In the genomic region with DNA sequence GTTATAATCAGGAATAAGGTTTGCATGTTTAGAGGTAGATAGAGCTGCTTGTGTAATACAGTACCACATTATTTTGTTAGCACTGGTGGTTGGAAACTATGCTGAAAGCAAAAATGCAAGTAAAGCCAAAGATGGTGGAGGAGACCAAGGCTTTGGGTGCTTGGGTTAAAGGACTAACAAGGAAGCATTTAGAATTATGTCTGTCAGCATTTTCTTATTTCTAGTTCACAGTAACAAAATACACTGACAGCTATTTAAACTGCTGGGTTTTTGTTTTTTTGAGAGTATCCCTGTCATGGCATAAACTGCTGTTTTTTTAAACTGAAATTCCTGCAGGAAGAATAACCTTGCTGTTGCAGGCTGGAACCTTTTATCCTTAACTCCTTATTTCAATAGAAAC, we compare ENCODE assay signal across 2 cellular contexts.
A peak's percentile ranks its signal among the peaks of the same experiment; 100 is the strongest.
TF ChIP-seq lines count a peak whose summit lies in the region.

No MANE protein-coding gene starts in this region.

TF ChIP-seq in IMR-90, 13 proteins besides CTCF, POLR2A, EP300 and RAD21:
- peak; percentile 70 for TF ChIP-seq MAFK (IDR thresholded peaks at IDR 0.05; ENCODE audit: low read depth, low read length)
- no peak for TF ChIP-seq MXI1 (IDR thresholded peaks at IDR 0.05; ENCODE audit: borderline replicate concordance, low read depth, low read length)

TF ChIP-seq in K562, 482 proteins besides CTCF, POLR2A, EP300 and RAD21:
- TF ChIP-seq LEF1 (IDR thresholded peaks at IDR 0.05) = no peak
- TF ChIP-seq MAFG (tag; conservative IDR thresholded peaks at IDR 0.05) = peak; percentile 41; the same call in 1 of the 2 replicates
- no peak for TF ChIP-seq NFRKB (IDR thresholded peaks at IDR 0.05; ENCODE audit: low read depth)
- no peak for TF ChIP-seq ZNF134 (CRISPR knock-in tag; conservative IDR thresholded peaks at IDR 0.05)
- TF ChIP-seq C11orf30 (IDR thresholded peaks at IDR 0.05; ENCODE audit: low read depth) = peak; percentile 60
- TF ChIP-seq ZNF316 (IDR thresholded peaks at IDR 0.05) = peak; percentile 77
- TF ChIP-seq SOX6 (IDR thresholded peaks at IDR 0.05) = no peak
- TF ChIP-seq TEAD4 (IDR thresholded peaks at IDR 0.05; ENCODE audit: low read length) = no peak
- no peak for TF ChIP-seq TEAD4 (CRISPR knock-in tag; IDR thresholded peaks at IDR 0.05; ENCODE audit: borderline replicate concordance)
- no peak for TF ChIP-seq ZNF311 (CRISPR knock-in tag; IDR thresholded peaks at IDR 0.05)
- TF ChIP-seq CEBPG (CRISPR knock-in tag; IDR thresholded peaks at IDR 0.05) = no peak
- no peak for TF ChIP-seq CEBPG (tag; conservative IDR thresholded peaks at IDR 0.05 in 1 of 2, IDR thresholded peaks at IDR 0.05 in 1 of 2)
- TF ChIP-seq, protein P1, sequence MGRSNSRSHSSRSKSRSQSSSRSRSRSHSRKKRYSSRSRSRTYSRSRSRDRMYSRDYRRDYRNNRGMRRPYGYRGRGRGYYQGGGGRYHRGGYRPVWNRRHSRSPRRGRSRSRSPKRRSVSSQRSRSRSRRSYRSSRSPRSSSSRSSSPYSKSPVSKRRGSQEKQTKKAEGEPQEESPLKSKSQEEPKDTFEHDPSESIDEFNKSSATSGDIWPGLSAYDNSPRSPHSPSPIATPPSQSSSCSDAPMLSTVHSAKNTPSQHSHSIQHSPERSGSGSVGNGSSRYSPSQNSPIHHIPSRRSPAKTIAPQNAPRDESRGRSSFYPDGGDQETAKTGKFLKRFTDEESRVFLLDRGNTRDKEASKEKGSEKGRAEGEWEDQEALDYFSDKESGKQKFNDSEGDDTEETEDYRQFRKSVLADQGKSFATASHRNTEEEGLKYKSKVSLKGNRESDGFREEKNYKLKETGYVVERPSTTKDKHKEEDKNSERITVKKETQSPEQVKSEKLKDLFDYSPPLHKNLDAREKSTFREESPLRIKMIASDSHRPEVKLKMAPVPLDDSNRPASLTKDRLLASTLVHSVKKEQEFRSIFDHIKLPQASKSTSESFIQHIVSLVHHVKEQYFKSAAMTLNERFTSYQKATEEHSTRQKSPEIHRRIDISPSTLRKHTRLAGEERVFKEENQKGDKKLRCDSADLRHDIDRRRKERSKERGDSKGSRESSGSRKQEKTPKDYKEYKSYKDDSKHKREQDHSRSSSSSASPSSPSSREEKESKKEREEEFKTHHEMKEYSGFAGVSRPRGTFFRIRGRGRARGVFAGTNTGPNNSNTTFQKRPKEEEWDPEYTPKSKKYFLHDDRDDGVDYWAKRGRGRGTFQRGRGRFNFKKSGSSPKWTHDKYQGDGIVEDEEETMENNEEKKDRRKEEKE (IDR thresholded peaks at IDR 0.05; ENCODE audit: borderline replicate concordance in 1 of 2, control insufficient read depth in 1 of 2, low read depth in 2 of 2, low read length in 1 of 2) = no peak
- TF ChIP-seq CSDE1 (IDR thresholded peaks at IDR 0.05) = no peak
- TF ChIP-seq FUS (optimal IDR thresholded peaks at IDR 0.05; ENCODE audit: low read depth, low read length) = no peak
- TF ChIP-seq, protein P2, sequence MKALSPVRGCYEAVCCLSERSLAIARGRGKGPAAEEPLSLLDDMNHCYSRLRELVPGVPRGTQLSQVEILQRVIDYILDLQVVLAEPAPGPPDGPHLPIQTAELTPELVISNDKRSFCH (CRISPR knock-in tag; IDR thresholded peaks at IDR 0.05) = no peak
- TF ChIP-seq, protein P2 (tag; IDR thresholded peaks at IDR 0.05) = no peak
- TF ChIP-seq KDM5B (IDR thresholded peaks at IDR 0.05; ENCODE audit: insufficient replicate concordance, low read depth, low read length) = no peak
- TF ChIP-seq BCL6 (CRISPR knock-in tag; IDR thresholded peaks at IDR 0.05) = no peak
- no peak for TF ChIP-seq NFXL1 (CRISPR knock-in tag; IDR thresholded peaks at IDR 0.05)
- no peak for TF ChIP-seq NFYB (IDR thresholded peaks at IDR 0.05; ENCODE audit: extremely low read depth, insufficient read length)
- TF ChIP-seq SREBF1 (IDR thresholded peaks at IDR 0.05; ENCODE audit: borderline replicate concordance, low read depth, low read length) = no peak
- TF ChIP-seq, protein P3, sequence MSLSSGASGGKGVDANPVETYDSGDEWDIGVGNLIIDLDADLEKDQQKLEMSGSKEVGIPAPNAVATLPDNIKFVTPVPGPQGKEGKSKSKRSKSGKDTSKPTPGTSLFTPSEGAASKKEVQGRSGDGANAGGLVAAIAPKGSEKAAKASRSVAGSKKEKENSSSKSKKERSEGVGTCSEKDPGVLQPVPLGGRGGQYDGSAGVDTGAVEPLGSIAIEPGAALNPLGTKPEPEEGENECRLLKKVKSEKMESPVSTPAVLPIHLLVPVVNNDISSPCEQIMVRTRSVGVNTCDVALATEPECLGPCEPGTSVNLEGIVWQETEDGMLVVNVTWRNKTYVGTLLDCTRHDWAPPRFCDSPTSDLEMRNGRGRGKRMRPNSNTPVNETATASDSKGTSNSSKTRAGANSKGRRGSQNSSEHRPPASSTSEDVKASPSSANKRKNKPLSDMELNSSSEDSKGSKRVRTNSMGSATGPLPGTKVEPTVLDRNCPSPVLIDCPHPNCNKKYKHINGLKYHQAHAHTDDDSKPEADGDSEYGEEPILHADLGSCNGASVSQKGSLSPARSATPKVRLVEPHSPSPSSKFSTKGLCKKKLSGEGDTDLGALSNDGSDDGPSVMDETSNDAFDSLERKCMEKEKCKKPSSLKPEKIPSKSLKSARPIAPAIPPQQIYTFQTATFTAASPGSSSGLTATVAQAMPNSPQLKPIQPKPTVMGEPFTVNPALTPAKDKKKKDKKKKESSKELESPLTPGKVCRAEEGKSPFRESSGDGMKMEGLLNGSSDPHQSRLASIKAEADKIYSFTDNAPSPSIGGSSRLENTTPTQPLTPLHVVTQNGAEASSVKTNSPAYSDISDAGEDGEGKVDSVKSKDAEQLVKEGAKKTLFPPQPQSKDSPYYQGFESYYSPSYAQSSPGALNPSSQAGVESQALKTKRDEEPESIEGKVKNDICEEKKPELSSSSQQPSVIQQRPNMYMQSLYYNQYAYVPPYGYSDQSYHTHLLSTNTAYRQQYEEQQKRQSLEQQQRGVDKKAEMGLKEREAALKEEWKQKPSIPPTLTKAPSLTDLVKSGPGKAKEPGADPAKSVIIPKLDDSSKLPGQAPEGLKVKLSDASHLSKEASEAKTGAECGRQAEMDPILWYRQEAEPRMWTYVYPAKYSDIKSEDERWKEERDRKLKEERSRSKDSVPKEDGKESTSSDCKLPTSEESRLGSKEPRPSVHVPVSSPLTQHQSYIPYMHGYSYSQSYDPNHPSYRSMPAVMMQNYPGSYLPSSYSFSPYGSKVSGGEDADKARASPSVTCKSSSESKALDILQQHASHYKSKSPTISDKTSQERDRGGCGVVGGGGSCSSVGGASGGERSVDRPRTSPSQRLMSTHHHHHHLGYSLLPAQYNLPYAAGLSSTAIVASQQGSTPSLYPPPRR (CRISPR knock-in tag; IDR thresholded peaks at IDR 0.05; ENCODE audit: borderline replicate concordance) = no peak
- peak; percentile 50 for TF ChIP-seq MAFF (IDR thresholded peaks at IDR 0.05; ENCODE audit: low read length)
- no peak for TF ChIP-seq ZNF764 (CRISPR knock-in tag; IDR thresholded peaks at IDR 0.05; ENCODE audit: low read depth)
- no peak for TF ChIP-seq ZNF586 (CRISPR knock-in tag; conservative IDR thresholded peaks at IDR 0.05)
- TF ChIP-seq MXI1 (IDR thresholded peaks at IDR 0.05; ENCODE audit: low read depth, low read length) = no peak
- no peak for TF ChIP-seq PCBP2 (IDR thresholded peaks at IDR 0.05; ENCODE audit: low read depth, low read length, poor library complexity, severe bottlenecking)
- TF ChIP-seq, protein P4, sequence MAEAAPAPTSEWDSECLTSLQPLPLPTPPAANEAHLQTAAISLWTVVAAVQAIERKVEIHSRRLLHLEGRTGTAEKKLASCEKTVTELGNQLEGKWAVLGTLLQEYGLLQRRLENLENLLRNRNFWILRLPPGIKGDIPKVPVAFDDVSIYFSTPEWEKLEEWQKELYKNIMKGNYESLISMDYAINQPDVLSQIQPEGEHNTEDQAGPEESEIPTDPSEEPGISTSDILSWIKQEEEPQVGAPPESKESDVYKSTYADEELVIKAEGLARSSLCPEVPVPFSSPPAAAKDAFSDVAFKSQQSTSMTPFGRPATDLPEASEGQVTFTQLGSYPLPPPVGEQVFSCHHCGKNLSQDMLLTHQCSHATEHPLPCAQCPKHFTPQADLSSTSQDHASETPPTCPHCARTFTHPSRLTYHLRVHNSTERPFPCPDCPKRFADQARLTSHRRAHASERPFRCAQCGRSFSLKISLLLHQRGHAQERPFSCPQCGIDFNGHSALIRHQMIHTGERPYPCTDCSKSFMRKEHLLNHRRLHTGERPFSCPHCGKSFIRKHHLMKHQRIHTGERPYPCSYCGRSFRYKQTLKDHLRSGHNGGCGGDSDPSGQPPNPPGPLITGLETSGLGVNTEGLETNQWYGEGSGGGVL (CRISPR knock-in tag; IDR thresholded peaks at IDR 0.05) = no peak
TF ChIP-seq in K562: peak in this region for 4.
